In genomic region chr16:88430185-88430523, GRCh38 we compare ENCODE assay signal across 9 cellular contexts. TPM values are rescaled to one million over a fixed set of nuclear protein-coding genes. Genes with fewer than 3 reads are reported as not detected.
DNase-seq lines count a peak whose midpoint lies in the region; ATAC-seq, FAIRE-seq and TF ChIP-seq lines count a peak whose summit lies in the region.
"Had no signal": no experiment of that assay in that cellular context is flagged by ENCODE, and none has a peak within 500 bp of the region (broad histone marks: within the 10 kb centered on the region; RNA-seq: fewer than 3 reads in every experiment).

No MANE protein-coding gene starts in this region.

- no peak for TF ChIP-seq RAD21 in HepG2 (CRISPR knock-in tag; IDR thresholded peaks at IDR 0.05)

- FAIRE-seq in HepG2 (lab: Jason Lieb, UNC) = no peak

- DNase-seq in right lobe of liver = no peak
- DNase-seq in HepG2 (ENCODE audit: low spot score) = no peak
- no peak for DNase-seq in adipocyte (ENCODE audit: low read depth)
- DNase-seq in lung (ENCODE audit: low spot score) = no peak
- no peak for DNase-seq in upper lobe of right lung
- no peak for DNase-seq in COLO668 (lab: John Stamatoyannopoulos, UW; ENCODE audit: unreplicated experiment)

- H2AFZ ChIP-seq in HepG2 (ENCODE audit: low read length) = no peak overlapping the region

- no TSS peak for BruUV-seq in HepG2 (replicated peaks; lab: Mats Ljungman, UMichigan)

- TF ChIP-seq POLR2A in right lobe of liver (IDR thresholded peaks at IDR 0.05) = no peak
- TF ChIP-seq POLR2A in HepG2 (IDR thresholded peaks at IDR 0.05; ENCODE audit: insufficient read depth in 1 of 2, low read depth in 2 of 2, low read length in 2 of 2) = no peak

- H3K36me3 ChIP-seq in right lobe of liver (no peaks in the 10 kb centered on the region), HepG2 (replicated peaks in 1 of 2; ENCODE audit: control insufficient read depth in 1 of 2, insufficient read depth in 2 of 2, low read length in 2 of 2) (no peaks in the 10 kb centered on the region), adipocyte (ENCODE audit: control insufficient read depth, insufficient read depth, low read length, severe bottlenecking) (peaks cover 3% of the 10 kb centered on the region), lung (ENCODE audit: control insufficient read depth in 2 of 2, insufficient read depth in 2 of 2, low read length in 2 of 2) (no peaks in the 10 kb centered on the region), upper lobe of right lung (no peaks in the 10 kb centered on the region)

- no peaks in the 10 kb centered on the region for H3K27me3 ChIP-seq in right lobe of liver
- peaks cover 63 to 99% of the 10 kb centered on the region in 2 experiments for H3K27me3 ChIP-seq in HepG2 (ENCODE audit: control insufficient read depth in 1 of 2, insufficient read depth in 2 of 2, low read length in 2 of 2)
- no peaks in the 10 kb centered on the region for H3K27me3 ChIP-seq in adipocyte (replicated peaks; ENCODE audit: control insufficient read depth, insufficient read depth, low read length)
- H3K27me3 ChIP-seq in lung (ENCODE audit: control insufficient read depth, insufficient read depth) = no peaks in the 10 kb centered on the region
- peaks cover 18% of the 10 kb centered on the region for H3K27me3 ChIP-seq in upper lobe of right lung

- H3K4me3 ChIP-seq in right lobe of liver (peak overlapping the region; percentile 26 to 46 (median 33)), HepG2 (replicated peaks in 1 of 3; ENCODE audit: insufficient read depth in 1 of 3, low read depth in 2 of 3, low read length in 3 of 3) (peak overlapping the region in 1 of 3 experiments; percentile 47; a peak in 1 of 6 replicates), adipocyte (ENCODE audit: low read length) (no peak overlapping the region), lung (peak overlapping the region; percentile 33), upper lobe of right lung (peak overlapping the region; percentile 51)

- POLR2A ChIA-PET in HepG2 (lab: Yijun Ruan, JAX) = no interaction called here

- no peaks in the 10 kb centered on the region for H3K79me2 ChIP-seq in HepG2 (ENCODE audit: insufficient read depth, low read length)

- H3K9ac ChIP-seq in HepG2 (ENCODE audit: insufficient read depth, low read depth, low read length) (no peak overlapping the region), adipocyte (ENCODE audit: low read length) (peak overlapping the region; percentile 81)

- H3K27ac ChIP-seq in right lobe of liver = peak overlapping the region; percentile 31 to 57 (median 54)
- H3K27ac ChIP-seq in HepG2 (ENCODE audit: extremely low read length, insufficient read depth, low read length) = no peak overlapping the region
- no peak overlapping the region for H3K27ac ChIP-seq in lung (ENCODE audit: low read depth in 1 of 2, low read length in 1 of 2)
- peak overlapping the region; percentile 58 for H3K27ac ChIP-seq in upper lobe of right lung
- H3K27ac ChIP-seq: VCaP had no signal

- no peaks in the 10 kb centered on the region for H3K9me3 ChIP-seq in right lobe of liver
- H3K9me3 ChIP-seq in HepG2 (ENCODE audit: low read length) = no peaks in the 10 kb centered on the region
- H3K9me3 ChIP-seq in adipocyte (ENCODE audit: control insufficient read depth, low read length) = no peaks in the 10 kb centered on the region
- H3K9me3 ChIP-seq in lung (ENCODE audit: control insufficient read depth in 2 of 2, insufficient read depth in 1 of 2, low read length in 1 of 2) = peaks cover 0 to 2% of the 10 kb centered on the region in 2 donors
- H3K9me3 ChIP-seq in upper lobe of right lung = no peaks in the 10 kb centered on the region

- CTCF ChIA-PET in HepG2 (lab: Yijun Ruan, JAX; ENCODE audit: low intra/inter-chr PET ratio, low total read pairs) = no interaction called here

- TF ChIP-seq CTCF in right lobe of liver (IDR thresholded peaks at IDR 0.05) (no peak), HepG2 (CRISPR knock-in tag; IDR thresholded peaks at IDR 0.05) (no peak), lung (IDR thresholded peaks at IDR 0.05; ENCODE audit: control extremely low read depth, extremely low read depth) (no peak), upper lobe of right lung (IDR thresholded peaks at IDR 0.05) (no peak)

- no peaks in the 10 kb centered on the region for H3K4me1 ChIP-seq in right lobe of liver
- no peaks in the 10 kb centered on the region for H3K4me1 ChIP-seq in HepG2 (ENCODE audit: insufficient read depth, low read length)
- peaks cover 4% of the 10 kb centered on the region for H3K4me1 ChIP-seq in adipocyte (ENCODE audit: control insufficient read depth, insufficient read depth, low read length)
- peaks cover 0 to 4% of the 10 kb centered on the region in 2 donors for H3K4me1 ChIP-seq in lung (ENCODE audit: control insufficient read depth in 2 of 2, insufficient read depth in 2 of 2, low read length in 2 of 2)
- H3K4me1 ChIP-seq in upper lobe of right lung = peaks cover 7% of the 10 kb centered on the region

- peaks cover 4% of the 10 kb centered on the region; the same call in 1 of the 2 replicates for H4K20me1 ChIP-seq in HepG2 (ENCODE audit: insufficient read depth, low read length)

- ATAC-seq in right lobe of liver = peak; percentile 5 to 39 (median 22)
- no peak for ATAC-seq in HepG2
- no peak for ATAC-seq in lung (ENCODE audit: insufficient read depth, low FRiP score)
- peak; percentile 1 for ATAC-seq in upper lobe of right lung
- no peak for ATAC-seq in GM18868 (IDR thresholded peaks at IDR 0.05; ENCODE audit: unreplicated experiment)
- no peak for ATAC-seq in HG03520 (IDR thresholded peaks at IDR 0.05; ENCODE audit: unreplicated experiment)

- in situ Hi-C loops in HepG2 (cut with HindIII; ENCODE audit: extremely low pct_ligation_motif_present, low pct_unique_long_range_greater_than_20kb) = loop anchor here (10.0 kb wide), 1 partner anchor 235 kb away; no protein-coding TSS in a partner anchor

- H3K4me2 ChIP-seq in HepG2 (ENCODE audit: low read depth, low read length) = no peak overlapping the region; the same call in 1 of the 2 replicates

- 0% methylated on average over 1 of the region's 36 CpGs for WGBS in right lobe of liver (ENCODE audit: insufficient coverage, low coverage, low lambda C conversion rate, missing lambda C conversion rate)
- 51% methylated on average over 5 of the region's 36 CpGs for WGBS in HepG2 (ENCODE audit: low lambda C conversion rate)
- 3 to 10% methylated on average over 6 to 36 of the region's 36 CpGs for WGBS in lung, 2 donors

- intact Hi-C loops in right lobe of liver (cut with DNase I) (no loop called here), HepG2 (cut with micrococcal nuclease; ENCODE audit: unreplicated experiment) (no loop called here), upper lobe of right lung (cut with DNase I) (loop anchor here (10.0 kb wide), 2 partner anchors 235 to 435 kb away; no protein-coding TSS in a partner anchor)

- TF ChIP-seq EP300 in HepG2 (IDR thresholded peaks at IDR 0.05; ENCODE audit: low read depth in 2 of 2, low read length in 2 of 2) (no peak), HepG2 (CRISPR knock-in tag; IDR thresholded peaks at IDR 0.05; ENCODE audit: borderline replicate concordance) (no peak)

RNA-seq across cellular contexts. Expression of gene ZFPM1, which starts 22.9 kb away (rescaled TPM):
- total RNA-seq in right lobe of liver (10 to 100 TPM in 2 of 6 experiments, 1 to 10 TPM in 4; 3.8 to 15.5 (median 8.3) TPM), HepG2 (2016; rRNA removed; fragmentation: Illumina TruSeq; extraction: Trizol) (3.4 and 3.8 TPM in 2 replicates), lung (1 to 10 TPM in 1 of 2 donors, under 1 TPM in 1; 0.57 to 9.0 TPM), upper lobe of right lung (8.4 TPM)
- 0.81 and 2.1 TPM in 2 replicates for total RNA-seq in HepG2 (2016; cell fraction: cytosol; rRNA removed; fragmentation: Illumina TruSeq; extraction: Trizol; ENCODE audit: low read depth)
- total RNA-seq in HepG2 (2016; cell fraction: insoluble cytoplasmic fraction; rRNA removed; fragmentation: Illumina TruSeq; extraction: Trizol) = 3.4 and 3.9 TPM in 2 replicates
- 3.4 and 4.3 TPM in 2 replicates for total RNA-seq in HepG2 (2016; cell fraction: membrane; rRNA removed; fragmentation: Illumina TruSeq; extraction: Trizol)
- total RNA-seq in HepG2 (2016; cell fraction: nucleus; rRNA removed; fragmentation: Illumina TruSeq; extraction: Trizol) = 3.4 and 6.6 TPM in 2 replicates
- polyA plus RNA-seq in HepG2 (2011; rRNA removed) (1.3 and 1.7 TPM in 2 replicates), lung (1 to 10 TPM; 2.1 to 3.6 TPM)
- 0.79 and 1.3 TPM in 2 replicates for polyA plus RNA-seq in HepG2 (2011; cell fraction: cytosol; rRNA removed)
- polyA plus RNA-seq in HepG2 (2011; cell fraction: nucleus; rRNA removed) = 7.1 and 7.6 TPM in 2 replicates
- 7.2 and 7.6 TPM in 2 replicates for polyA plus RNA-seq in HepG2 (2012)
- 1.2 TPM in 2 replicates for polyA plus RNA-seq in HepG2 (2016; cell fraction: cytosol; fragmentation: Illumina TruSeq; extraction: Trizol; ENCODE audit: low read depth)
- polyA plus RNA-seq in HepG2 (2016; cell fraction: insoluble cytoplasmic fraction; fragmentation: Illumina TruSeq; extraction: Trizol; ENCODE audit: low read depth) = 3.7 and 8.7 TPM in 2 replicates
- 2.7 and 4.8 TPM in 2 replicates for polyA plus RNA-seq in HepG2 (2016; cell fraction: membrane; fragmentation: Illumina TruSeq; extraction: Trizol; ENCODE audit: low read depth)
- 14.0 and 14.3 TPM in 2 replicates for polyA plus RNA-seq in HepG2 (2016; cell fraction: nucleus; fragmentation: Illumina TruSeq; extraction: Trizol; ENCODE audit: insufficient read depth, low read depth)
- 0.98 and 4.2 TPM in 2 replicates for polyA minus RNA-seq in HepG2 (2011; rRNA and poly(A)+ RNA removed; ENCODE audit: low replicate concordance)
- 2.7 and 6.6 TPM in 2 replicates for polyA minus RNA-seq in HepG2 (2011; cell fraction: cytosol; rRNA and poly(A)+ RNA removed)
- 5.0 and 7.5 TPM in 2 replicates for polyA minus RNA-seq in HepG2 (2011; cell fraction: nucleus; rRNA and poly(A)+ RNA removed)

RNA-seq across cellular contexts. Expression of gene ZNF469, which starts 47.4 kb away (rescaled TPM):
- total RNA-seq in right lobe of liver (1 to 10 TPM in 2 of 6 experiments, under 1 TPM in 4; 0.22 to 1.3 (median 0.37) TPM), HepG2 (2016; rRNA removed; fragmentation: Illumina TruSeq; extraction: Trizol) (not detected in 2 replicates), lung (1 to 10 TPM; 2.2 to 3.0 TPM), upper lobe of right lung (2.1 TPM)
- total RNA-seq in HepG2 (2016; cell fraction: cytosol; rRNA removed; fragmentation: Illumina TruSeq; extraction: Trizol; ENCODE audit: low read depth) = not detected in 2 replicates
- total RNA-seq in HepG2 (2016; cell fraction: insoluble cytoplasmic fraction; rRNA removed; fragmentation: Illumina TruSeq; extraction: Trizol) = not detected in 2 replicates
- not detected in 2 replicates for total RNA-seq in HepG2 (2016; cell fraction: membrane; rRNA removed; fragmentation: Illumina TruSeq; extraction: Trizol)
- total RNA-seq in HepG2 (2016; cell fraction: nucleus; rRNA removed; fragmentation: Illumina TruSeq; extraction: Trizol) = not detected in 2 replicates
- polyA plus RNA-seq in HepG2 (2011; rRNA removed) (not detected in 2 replicates), lung (under 1 TPM; 0.67 to 0.81 TPM)
- not detected in 2 replicates for polyA plus RNA-seq in HepG2 (2011; cell fraction: cytosol; rRNA removed)
- 0.02 TPM in 1 of 2 replicates, not detected in the other for polyA plus RNA-seq in HepG2 (2011; cell fraction: nucleus; rRNA removed)
- not detected in 2 replicates for polyA plus RNA-seq in HepG2 (2012)
- polyA plus RNA-seq in HepG2 (2016; cell fraction: cytosol; fragmentation: Illumina TruSeq; extraction: Trizol; ENCODE audit: low read depth) = not detected in 2 replicates
- not detected in 2 replicates for polyA plus RNA-seq in HepG2 (2016; cell fraction: insoluble cytoplasmic fraction; fragmentation: Illumina TruSeq; extraction: Trizol; ENCODE audit: low read depth)
- polyA plus RNA-seq in HepG2 (2016; cell fraction: membrane; fragmentation: Illumina TruSeq; extraction: Trizol; ENCODE audit: low read depth) = not detected in 2 replicates
- polyA plus RNA-seq in HepG2 (2016; cell fraction: nucleus; fragmentation: Illumina TruSeq; extraction: Trizol; ENCODE audit: insufficient read depth, low read depth) = not detected in 2 replicates
- not detected in 2 replicates for polyA minus RNA-seq in HepG2 (2011; rRNA and poly(A)+ RNA removed; ENCODE audit: low replicate concordance)
- polyA minus RNA-seq in HepG2 (2011; cell fraction: cytosol; rRNA and poly(A)+ RNA removed) = not detected in 2 replicates
- not detected in 2 replicates for polyA minus RNA-seq in HepG2 (2011; cell fraction: nucleus; rRNA and poly(A)+ RNA removed)

Comparison
In these comparisons a context has a peak if more than half of its experiments do, and no peak if none do; other contexts are left out.
1. ATAC-seq: peak in right lobe of liver (4 of 4) and upper lobe of right lung (single experiment); none in HepG2 (single experiment), lung (single experiment), GM18868 (single experiment) and HG03520 (single experiment).
2. H3K27ac ChIP-seq: peak in right lobe of liver (3 of 3) and upper lobe of right lung (single experiment); none in HepG2 (single experiment) and lung (0 of 2).